1 cellular context compared by ENCODE assay signal in the genomic region with DNA sequence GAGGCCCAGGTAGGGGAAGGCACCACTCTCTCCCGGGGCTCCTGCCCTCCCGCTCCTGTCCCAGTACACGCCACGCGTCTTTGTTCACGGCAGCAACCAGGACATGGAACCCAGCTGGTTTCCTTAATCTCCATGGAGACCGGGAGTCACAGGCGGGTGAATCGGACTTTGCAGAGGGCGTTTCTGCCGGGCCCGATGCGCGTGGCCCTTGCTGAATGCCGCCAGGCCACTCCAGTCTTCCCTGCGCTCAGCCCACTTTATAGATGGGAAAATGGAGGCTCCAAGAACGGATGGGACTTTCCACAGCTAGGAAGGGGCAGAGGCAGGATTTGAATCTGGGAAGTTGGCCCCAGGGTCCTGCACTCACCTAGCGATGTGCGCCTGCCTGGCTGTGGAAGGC.
TF ChIP-seq lines count a peak whose summit lies in the region.

No MANE protein-coding gene starts in this region.

TF ChIP-seq in GM23338, 12 proteins besides CTCF, POLR2A, EP300 and RAD21 (continued from another document):
- TF ChIP-seq POLR2AphosphoS5 (IDR thresholded peaks at IDR 0.05; ENCODE audit: low read depth), result no peak
- no peak for TF ChIP-seq ZNF331 (CRISPR knock-in tag; IDR thresholded peaks at IDR 0.05; ENCODE audit: low read depth)
